ENCODE assay signal across 21 cellular contexts in the genomic region with DNA sequence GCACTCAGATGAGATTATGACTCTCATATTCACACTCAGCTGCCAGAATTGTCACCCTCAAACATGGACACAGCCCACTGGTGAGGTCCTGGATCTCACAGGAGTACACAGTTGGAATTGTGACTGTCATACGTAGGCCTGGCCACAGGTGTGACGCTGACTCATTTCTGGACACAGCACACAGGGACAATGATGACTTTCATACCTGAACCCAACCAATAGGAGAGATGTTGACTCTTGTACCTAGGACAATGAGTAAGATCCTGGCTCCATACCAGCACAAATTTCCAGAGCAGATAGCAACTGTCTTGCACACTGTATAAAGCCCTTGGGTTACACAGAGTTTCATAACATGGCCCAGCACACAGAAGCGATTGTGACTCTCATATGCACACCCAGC.
"Had no signal": no experiment of that assay in that cellular context is flagged by ENCODE, and none has a peak within 500 bp of the region (broad histone marks: within the 10 kb centered on the region; RNA-seq: fewer than 3 reads in every experiment).

No MANE protein-coding gene starts in this region.

- H3K9me3 ChIP-seq: lower lobe of right lung, psoas muscle, right atrium auricular region had no signal

- H3K9ac ChIP-seq: neural progenitor cell had no signal

- H2AFZ ChIP-seq: neural progenitor cell had no signal

- DNase-seq: activated CD4-positive, CD25-positive, alpha-beta regulatory T cell treated with anti-CD3 and anti-CD28 coated beads, Interleukin-2, amount 50 U/mL, for 72 hours; activated CD8-positive, alpha-beta memory T cell treated with anti-CD3 and anti-CD28 coated beads for 24 hours; activated CD8-positive, alpha-beta memory T cell treated with anti-CD3 and anti-CD28 coated beads, Interleukin-2, amount 50 U/mL, for 4 hours; activated naive CD4-positive, alpha-beta T cell; activated naive CD8-positive, alpha-beta T cell treated with anti-CD3 and anti-CD28 coated beads, Interleukin-2, amount 10 ng/mL, durations not matched to agents 7 days and 5 days; activated T-cell treated with anti-CD3 and anti-CD28 coated beads, Interleukin-2, amount 50 U/mL, for 24 hours; amniotic stem cell; erythroblast; lower lobe of right lung; naive thymus-derived CD8-positive, alpha-beta T cell; psoas muscle; stimulated activated CD4-positive, alpha-beta T cell treated with anti-CD3 and anti-CD28 coated beads, Interleukin-12 subunit alpha, Interleukin-12 subunit beta, amount 100 ng/mL, for 4 hours; stimulated activated CD4-positive, alpha-beta T cell treated with anti-CD3 and anti-CD28 coated beads, Interleukin-4, amount 100 ng/mL, for 4 hours; stimulated activated naive CD8-positive, alpha-beta T cell treated with anti-CD3 and anti-CD28 coated beads, Interleukin-15, Interleukin-2, amounts not matched to agents 100 U/mL and 50 U/mL, for 24 hours; T-cell; WERI-Rb-1 had no signal

- H3K36me3 ChIP-seq: lower lobe of right lung, neural progenitor cell, right atrium auricular region, WERI-Rb-1 had no signal

- FAIRE-seq: keratinocyte had no signal

- H3K27me3 ChIP-seq: foreskin keratinocyte, neural progenitor cell, right atrium auricular region had no signal

- H3K4me3 ChIP-seq: lower lobe of right lung, neural progenitor cell, psoas muscle, right atrium auricular region had no signal

- ATAC-seq: activated T-helper 17 cell treated with anti-CD3 and anti-CD28 coated beads, Interleukin-2, amount 50 U/mL, for 72 hours; foreskin keratinocyte; lower lobe of right lung; naive thymus-derived CD8-positive, alpha-beta T cell; psoas muscle; stimulated activated naive CD8-positive, alpha-beta T cell treated with anti-CD3 and anti-CD28 coated beads, Interleukin-15, Interleukin-2, amounts not matched to agents 100 U/mL and 50 U/mL, for 24 hours; T-cell had no signal

- H3K4me1 ChIP-seq: foreskin keratinocyte, lower lobe of right lung, neural progenitor cell, psoas muscle, right atrium auricular region had no signal

- H3K4me2 ChIP-seq: neural progenitor cell had no signal

- H3K27ac ChIP-seq: foreskin keratinocyte, lower lobe of right lung, neural progenitor cell, psoas muscle, right atrium auricular region, WERI-Rb-1 had no signal
